13 cellular contexts compared by ENCODE assay signal in genomic region chr1:23470282-23471070, GRCh38. TPM values are rescaled to one million over a fixed set of nuclear protein-coding genes. Genes with fewer than 3 reads are reported as not detected.
DNase-seq lines count a peak whose midpoint lies in the region; ATAC-seq and TF ChIP-seq lines count a peak whose summit lies in the region.
"Had no signal": no experiment of that assay in that cellular context is flagged by ENCODE, and none has a peak within 500 bp of the region (broad histone marks: within the 10 kb centered on the region; RNA-seq: fewer than 3 reads in every experiment).

No MANE protein-coding gene starts in this region.

- no peaks in the 10 kb centered on the region for H3K4me1 ChIP-seq in mucosa of descending colon (ENCODE audit: low read depth)
- H3K4me1 ChIP-seq in upper lobe of left lung, result peaks cover 4 to 14% (median 5%) of the 10 kb centered on the region in 4 donors

- peak; percentile 26 for ATAC-seq in mucosa of descending colon
- peak; percentile 34 to 88 for ATAC-seq in upper lobe of left lung (ENCODE audit: low FRiP score in 2 of 2)
- no peak for ATAC-seq in GM21576 (IDR thresholded peaks at IDR 0.05; ENCODE audit: unreplicated experiment)
- ATAC-seq: GM12878 had no signal

- H3K27me3 ChIP-seq in upper lobe of left lung, result no peaks in the 10 kb centered on the region

- intact Hi-C loops in mucosa of descending colon (cut with DNase I, micrococcal nuclease), result no loop called here

- H3K9me3 ChIP-seq in mucosa of descending colon, result no peaks in the 10 kb centered on the region
- no peaks in the 10 kb centered on the region for H3K9me3 ChIP-seq in upper lobe of left lung

- H3K36me3 ChIP-seq in mucosa of descending colon (ENCODE audit: low read depth) (no peaks in the 10 kb centered on the region), upper lobe of left lung (no peaks in the 10 kb centered on the region)

- H3K4me3 ChIP-seq in fibroblast of mammary gland (ENCODE audit: control insufficient read depth, low read depth, low read length) (no peak overlapping the region), mucosa of descending colon (no peak overlapping the region), upper lobe of left lung (no peak overlapping the region)
- H3K4me3 ChIP-seq: GM12878 had no signal

- TF ChIP-seq CTCF in fibroblast of mammary gland (conservative IDR thresholded peaks at IDR 0.05; ENCODE audit: control insufficient read depth, insufficient read depth, low read depth, low read length), result no peak
- TF ChIP-seq CTCF in mucosa of descending colon (IDR thresholded peaks at IDR 0.05), result no peak
- TF ChIP-seq CTCF in upper lobe of left lung (IDR thresholded peaks at IDR 0.05), result no peak

- DNase-seq in RPMI7951 (ENCODE audit: low read depth) (peak; percentile 61), fibroblast of mammary gland (ENCODE audit: low read depth) (peak; percentile 98), mucosa of descending colon (peak in 1 of 3 donors; percentile 64), upper lobe of left lung (peak in 1 of 2 donors; percentile 47), NCI-H526 (lab: John Stamatoyannopoulos, UW) (no peak), D341Med (ENCODE audit: low spot score) (no peak)
- no peak for DNase-seq in stimulated activated CD4-positive, alpha-beta T cell treated with anti-CD3 and anti-CD28 coated beads, Interleukin-1b, Interleukin-23, amount 100 ng/mL, for 48 hours
- DNase-seq: activated CD4-positive, alpha-beta T cell treated with anti-CD3 and anti-CD28 coated beads for 4 hours; Calu3; immature natural killer cell; SW 1271 had no signal

- WGBS in upper lobe of left lung, 2 donors, result 62 to 71% methylated on average over 10 to 12 of the region's 12 CpGs

- no peak overlapping the region for H3K27ac ChIP-seq in upper lobe of left lung

- TF ChIP-seq POLR2A in upper lobe of left lung (IDR thresholded peaks at IDR 0.05), result no peak

- no peak for TF ChIP-seq EP300 in upper lobe of left lung (IDR thresholded peaks at IDR 0.05)

RNA-seq across cellular contexts. Expression of gene ASAP3, which starts 13.5 kb away (rescaled TPM):
- 8.4 and 11.2 TPM in 2 replicates for total RNA-seq in RPMI7951 (2014; rRNA removed; shearing (Covaris generic))
- total RNA-seq in mucosa of descending colon (10 to 100 TPM; 31.2 to 38.8 (median 37.8) TPM), upper lobe of left lung (10 to 100 TPM; 29.5 to 47.2 (median 41.8) TPM)

RNA-seq across cellular contexts. Expression of gene TCEA3, which starts 45.9 kb away (rescaled TPM):
- total RNA-seq in RPMI7951 (2014; rRNA removed; shearing (Covaris generic)), result 1.7 and 2.3 TPM in 2 replicates
- total RNA-seq in mucosa of descending colon, result 100 to 1,000 TPM in 2 of 3 donors, 10 to 100 TPM in 1; 95.7 to 200 (median 125) TPM
- 100 to 1,000 TPM in 1 of 6 donors, 10 to 100 TPM in 5; 32.5 to 141 (median 42.9) TPM for total RNA-seq in upper lobe of left lung

Comparison
In these comparisons a context has a peak if more than half of its experiments do, and no peak if none do; other contexts are left out.
1. DNase-seq: peak in RPMI7951 (single experiment) and fibroblast of mammary gland (single experiment); none in NCI-H526 (0 of 2), stimulated activated CD4-positive, alpha-beta T cell treated with anti-CD3 and anti-CD28 coated beads, Interleukin-1b, Interleukin-23, amount 100 ng/mL, for 48 hours (single experiment) and D341Med (single experiment).
2. RNA of gene TCEA3, which starts 45.9 kb away (total RNA-seq): 95.7 to 200 TPM in mucosa of descending colon and 32.5 to 141 TPM in upper lobe of left lung; 1.7 to 2.3 TPM in RPMI7951; every median in the first group is over 10 times any median in the second.